ENCODE assay signal across 35 cellular contexts in the genomic region with DNA sequence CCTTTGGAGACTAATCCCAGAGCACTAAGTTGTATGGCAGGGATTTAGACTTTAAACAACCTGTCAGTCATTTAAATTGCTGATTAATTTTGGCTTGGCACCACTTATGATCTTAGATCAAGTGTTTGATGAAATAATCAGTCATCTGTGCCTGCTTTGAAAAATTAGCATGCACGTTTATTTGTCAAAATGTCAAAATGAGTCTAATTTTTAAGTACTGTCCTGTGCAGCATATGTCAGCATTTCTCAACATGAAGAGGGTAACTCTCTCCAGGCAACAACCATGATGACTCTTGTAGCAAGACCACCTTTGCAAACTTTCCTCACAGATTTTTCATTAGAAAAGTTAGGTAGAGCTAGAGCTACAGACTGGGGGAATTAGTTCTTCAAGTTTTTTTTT.
A peak's percentile ranks its signal among the peaks of the same experiment; 100 is the strongest.
DNase-seq lines count a peak whose midpoint lies in the region; ATAC-seq, FAIRE-seq and TF ChIP-seq lines count a peak whose summit lies in the region.
"Had no signal": no experiment of that assay in that cellular context is flagged by ENCODE, and none has a peak within 500 bp of the region (broad histone marks: within the 10 kb centered on the region; RNA-seq: fewer than 3 reads in every experiment).

No MANE protein-coding gene starts in this region.

- CTCF ChIA-PET in HepG2 (lab: Yijun Ruan, JAX; ENCODE audit: low intra/inter-chr PET ratio, low total read pairs), result no interaction called here

- TF ChIP-seq POLR2A in HepG2 (IDR thresholded peaks at IDR 0.05; ENCODE audit: insufficient read depth in 1 of 2, low read depth in 2 of 2, low read length in 2 of 2), result no peak
- no peak for TF ChIP-seq POLR2A in right lobe of liver (IDR thresholded peaks at IDR 0.05)

- H3K4me3 ChIP-seq in HepG2 (replicated peaks in 1 of 3; ENCODE audit: insufficient read depth in 1 of 3, low read depth in 2 of 3, low read length in 3 of 3), result no peak overlapping the region
- H3K4me3 ChIP-seq in right lobe of liver, result no peak overlapping the region
- H3K4me3 ChIP-seq in osteoblast (ENCODE audit: insufficient read depth, low read length), result no peak overlapping the region
- H3K4me3 ChIP-seq in Karpas-422 (ENCODE audit: low read length), result no peak overlapping the region
- H3K4me3 ChIP-seq: A549; BLaER1; BLaER1 treated with 17β-estradiol and CSF1 and Interleukin-3, amounts not matched to agents 10 nM and 100 nM had no signal

- H3K36me3 ChIP-seq in HepG2 (replicated peaks in 1 of 2; ENCODE audit: control insufficient read depth in 1 of 2, insufficient read depth in 2 of 2, low read length in 2 of 2) (no peaks in the 10 kb centered on the region), right lobe of liver (no peaks in the 10 kb centered on the region), osteoblast (ENCODE audit: insufficient read depth, low read length) (no peaks in the 10 kb centered on the region), Karpas-422 (ENCODE audit: insufficient read depth, low read length) (no peaks in the 10 kb centered on the region)
- H3K36me3 ChIP-seq: BE2C; BLaER1; BLaER1 treated with 17β-estradiol and CSF1 and Interleukin-3, amounts not matched to agents 10 nM and 100 nM had no signal

- H3K27me3 ChIP-seq in HepG2 (ENCODE audit: control insufficient read depth in 1 of 2, insufficient read depth in 2 of 2, low read length in 2 of 2) (peaks cover 0 to 1% of the 10 kb centered on the region in 2 experiments; a peak in 1 of 5 replicates), right lobe of liver (no peaks in the 10 kb centered on the region), osteoblast (ENCODE audit: insufficient read depth, low read length) (no peaks in the 10 kb centered on the region), Karpas-422 (ENCODE audit: low read length) (no peaks in the 10 kb centered on the region)
- H3K27me3 ChIP-seq: BE2C; BLaER1; BLaER1 treated with 17β-estradiol and CSF1 and Interleukin-3, amounts not matched to agents 10 nM and 100 nM had no signal

- no peaks in the 10 kb centered on the region for H3K9me2 ChIP-seq in Karpas-422 (replicated peaks; ENCODE audit: insufficient read depth, low read length)

- TF ChIP-seq RAD21 in HepG2 (CRISPR knock-in tag; IDR thresholded peaks at IDR 0.05), result no peak

- DNase-seq in HepG2 (ENCODE audit: low spot score) (no peak), right lobe of liver (no peak), NCI-H524 (lab: John Stamatoyannopoulos, UW) (peak; percentile 46 to 85), NCI-H524 treated with DMSO at 0.1 percent for 48 hours (lab: John Stamatoyannopoulos, UW) (peak; percentile 28), osteoblast (ENCODE audit: insufficient read length, low spot score, missing footprints) (peak; percentile 60), medulla oblongata (ENCODE audit: extremely low spot score) (no peak), Karpas-422 (no peak)
- DNase-seq: 8988T; ACHN; AML-193; BE2C; C1 segment of cervical spinal cord; Caco-2; Calu3; CD4-positive, alpha-beta memory T cell; CD4-positive, alpha-beta T cell; CD4-positive, CD25-positive, alpha-beta regulatory T cell; CD8-positive, alpha-beta memory T cell; CD8-positive, alpha-beta T cell; COR-L47; DMS 273 treated with DMSO at 0.1 percent for 48 hours; DMS153; DMS53; DMS79; DMS79 treated with DMSO at 0.1 percent for 48 hours; DND-41; EL had no signal

- H3K4me1 ChIP-seq in HepG2 (ENCODE audit: insufficient read depth, low read length) (no peaks in the 10 kb centered on the region), right lobe of liver (no peaks in the 10 kb centered on the region), osteoblast (ENCODE audit: insufficient read depth, low read length) (no peaks in the 10 kb centered on the region), Karpas-422 (ENCODE audit: low read length) (no peaks in the 10 kb centered on the region)
- H3K4me1 ChIP-seq: A549; BE2C; BLaER1; BLaER1 treated with 17β-estradiol and CSF1 and Interleukin-3, amounts not matched to agents 10 nM and 100 nM; Caco-2 had no signal

- FAIRE-seq in HepG2 (lab: Jason Lieb, UNC), result no peak
- FAIRE-seq: A204.1, A549, D721Med had no signal

- intact Hi-C loops in HepG2 (cut with micrococcal nuclease; ENCODE audit: unreplicated experiment) (no loop called here), right lobe of liver (cut with DNase I) (no loop called here)

- no peaks in the 10 kb centered on the region for H3K9me3 ChIP-seq in HepG2 (ENCODE audit: low read length)
- no peaks in the 10 kb centered on the region for H3K9me3 ChIP-seq in right lobe of liver
- H3K9me3 ChIP-seq in osteoblast (ENCODE audit: low read depth, low read length), result no peaks in the 10 kb centered on the region
- H3K9me3 ChIP-seq in Karpas-422 (ENCODE audit: low read length), result no peaks in the 10 kb centered on the region
- H3K9me3 ChIP-seq: A549; BE2C; BLaER1; BLaER1 treated with 17β-estradiol and CSF1 and Interleukin-3, amounts not matched to agents 10 nM and 100 nM; Caco-2 had no signal

- H3K4me2 ChIP-seq in HepG2 (ENCODE audit: low read depth, low read length) (no peak overlapping the region), osteoblast (ENCODE audit: insufficient read depth, low read length) (no peak overlapping the region), Karpas-422 (ENCODE audit: low read depth, low read length, poor library complexity, severe bottlenecking) (no peak overlapping the region)
- H3K4me2 ChIP-seq: A549; BLaER1; BLaER1 treated with 17β-estradiol and CSF1 and Interleukin-3, amounts not matched to agents 10 nM and 100 nM had no signal

- 0% methylated on average over 1 of the region's 1 CpG for WGBS in HepG2 (ENCODE audit: low lambda C conversion rate)
- 75% methylated on average over 1 of the region's 1 CpG for WGBS in right lobe of liver (ENCODE audit: insufficient coverage, low coverage, low lambda C conversion rate, missing lambda C conversion rate)

- TF ChIP-seq EP300 in HepG2 (IDR thresholded peaks at IDR 0.05; ENCODE audit: low read depth in 2 of 2, low read length in 2 of 2) (no peak), HepG2 (CRISPR knock-in tag; IDR thresholded peaks at IDR 0.05; ENCODE audit: borderline replicate concordance) (no peak)

- no peaks in the 10 kb centered on the region for H3K79me2 ChIP-seq in HepG2 (ENCODE audit: insufficient read depth, low read length)
- H3K79me2 ChIP-seq in osteoblast (ENCODE audit: insufficient read depth, low read length), result no peaks in the 10 kb centered on the region
- H3K79me2 ChIP-seq in Karpas-422 (ENCODE audit: low read length), result no peaks in the 10 kb centered on the region

- ATAC-seq in HepG2 (no peak), right lobe of liver (no peak), GM18519 (IDR thresholded peaks at IDR 0.05; ENCODE audit: low FRiP score, unreplicated experiment) (no peak)
- ATAC-seq: A549; CD8-positive, alpha-beta T cell had no signal

- no TSS peak for BruUV-seq in HepG2 (replicated peaks; lab: Mats Ljungman, UMichigan)

- no peak overlapping the region for H2AFZ ChIP-seq in HepG2 (ENCODE audit: low read length)
- H2AFZ ChIP-seq in osteoblast (ENCODE audit: low read length), result no peak overlapping the region
- H2AFZ ChIP-seq in Karpas-422 (ENCODE audit: low read length), result no peak overlapping the region

- H3K27ac ChIP-seq in HepG2 (ENCODE audit: extremely low read length, insufficient read depth, low read length) (no peak overlapping the region), right lobe of liver (no peak overlapping the region), osteoblast (ENCODE audit: low read depth, low read length) (no peak overlapping the region), Karpas-422 (ENCODE audit: low read length) (no peak overlapping the region)
- H3K27ac ChIP-seq: 22Rv1; A549; BLaER1; BLaER1 treated with 17β-estradiol and CSF1 and Interleukin-3, amounts not matched to agents 10 nM and 100 nM; C4-2B had no signal

- POLR2A ChIA-PET in HepG2 (lab: Yijun Ruan, JAX), result no interaction called here

- H4K20me1 ChIP-seq in HepG2 (ENCODE audit: insufficient read depth, low read length) (no peaks in the 10 kb centered on the region), osteoblast (ENCODE audit: insufficient read depth, low read length) (no peaks in the 10 kb centered on the region), Karpas-422 (ENCODE audit: insufficient read depth, low read depth, low read length) (no peaks in the 10 kb centered on the region)
- H4K20me1 ChIP-seq: BLaER1; BLaER1 treated with 17β-estradiol and CSF1 and Interleukin-3, amounts not matched to agents 10 nM and 100 nM had no signal

- H3K9ac ChIP-seq in HepG2 (ENCODE audit: insufficient read depth, low read depth, low read length) (no peak overlapping the region), Karpas-422 (ENCODE audit: low read length) (no peak overlapping the region)
- H3K9ac ChIP-seq: BLaER1; BLaER1 treated with 17β-estradiol and CSF1 and Interleukin-3, amounts not matched to agents 10 nM and 100 nM had no signal

- TF ChIP-seq CTCF in HepG2 (CRISPR knock-in tag; IDR thresholded peaks at IDR 0.05) (no peak), right lobe of liver (IDR thresholded peaks at IDR 0.05) (no peak), osteoblast (IDR thresholded peaks at IDR 0.05; ENCODE audit: extremely low read depth, low read depth, low read length) (no peak)

- in situ Hi-C loops in HepG2 (cut with HindIII; ENCODE audit: extremely low pct_ligation_motif_present, low pct_unique_long_range_greater_than_20kb), result no loop called here

TF ChIP-seq in HepG2, 621 proteins besides CTCF, POLR2A, EP300 and RAD21:
- TF ChIP-seq ZNF737 (CRISPR knock-in tag; IDR thresholded peaks at IDR 0.05; ENCODE audit: borderline replicate concordance), result no peak
- TF ChIP-seq MAFF (IDR thresholded peaks at IDR 0.05; ENCODE audit: low read depth, low read length), result peak; percentile 47; the same call in 1 of the 2 replicates
- peak in 1 of 2 experiments; percentile 61; a peak in 2 of 4 replicates for TF ChIP-seq MAFK (conservative IDR thresholded peaks at IDR 0.05 in 1 of 2, IDR thresholded peaks at IDR 0.05 in 1 of 2; ENCODE audit: low read length in 2 of 2)
- no peak for TF ChIP-seq ZNF543 (CRISPR knock-in tag; IDR thresholded peaks at IDR 0.05)
- TF ChIP-seq, protein P1, sequence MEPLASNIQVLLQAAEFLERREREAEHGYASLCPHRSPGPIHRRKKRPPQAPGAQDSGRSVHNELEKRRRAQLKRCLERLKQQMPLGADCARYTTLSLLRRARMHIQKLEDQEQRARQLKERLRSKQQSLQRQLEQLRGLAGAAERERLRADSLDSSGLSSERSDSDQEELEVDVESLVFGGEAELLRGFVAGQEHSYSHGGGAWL (CRISPR knock-in tag; IDR thresholded peaks at IDR 0.05), result no peak
- TF ChIP-seq CHCHD3 (CRISPR knock-in tag; IDR thresholded peaks at IDR 0.05), result no peak
- TF ChIP-seq KDM5B (CRISPR knock-in tag; IDR thresholded peaks at IDR 0.05; ENCODE audit: borderline replicate concordance), result no peak

Comparison
In these comparisons a context has a peak if more than half of its experiments do, and no peak if none do; other contexts are left out.
1. DNase-seq: peak in NCI-H524 (2 of 2), NCI-H524 treated with DMSO at 0.1 percent for 48 hours (single experiment) and osteoblast (single experiment); none in HepG2 (single experiment), right lobe of liver (0 of 3), medulla oblongata (single experiment) and Karpas-422 (single experiment).